In genomic region chr12:56078427-56078826, GRCh38 we compare ENCODE assay signal across 10 cellular contexts. TPM values are rescaled to one million over a fixed set of nuclear protein-coding genes. Genes with fewer than 3 reads are reported as not detected.
A peak's percentile ranks its signal among the peaks of the same experiment; 100 is the strongest.
DNase-seq lines count a peak whose midpoint lies in the region; ATAC-seq and TF ChIP-seq lines count a peak whose summit lies in the region.
"Had no signal": no experiment of that assay in that cellular context is flagged by ENCODE, and none has a peak within 500 bp of the region (broad histone marks: within the 10 kb centered on the region; RNA-seq: fewer than 3 reads in every experiment).

No MANE protein-coding gene starts in this region.

- no peak for DNase-seq in HCT116 (ENCODE audit: low read depth, low spot score)
- no peak for DNase-seq in activated CD4-positive, alpha-beta memory T cell treated with anti-CD3 and anti-CD28 coated beads, Interleukin-2, amount 10 ng/mL, durations not matched to agents 7 days and 5 days
- no peak for DNase-seq in right atrium auricular region (ENCODE audit: low spot score)
- no peak for DNase-seq in 8988T
- DNase-seq in activated CD4-positive, alpha-beta T cell treated with anti-CD3 and anti-CD28 coated beads for 36 hours: no peak
- DNase-seq: GDM1 had no signal

- no peaks in the 10 kb centered on the region for H3K9me3 ChIP-seq in HCT116 (ENCODE audit: control insufficient read depth in 1 of 2, insufficient read depth in 1 of 2, low read depth in 1 of 2, low read length in 2 of 2)
- H3K9me3 ChIP-seq in iPS-15b (ENCODE audit: control insufficient read depth, insufficient read depth, low read length): no peaks in the 10 kb centered on the region
- H3K9me3 ChIP-seq in right atrium auricular region: no peaks in the 10 kb centered on the region
- H3K9me3 ChIP-seq: gastroesophageal sphincter had no signal

- H3K27me3 ChIP-seq in HCT116 (ENCODE audit: insufficient read depth, low read length) (no peaks in the 10 kb centered on the region), iPS-15b (ENCODE audit: control insufficient read depth, insufficient read depth, low read length) (no peaks in the 10 kb centered on the region), right atrium auricular region (no peaks in the 10 kb centered on the region)

- POLR2A ChIA-PET in HCT116 (lab: Charles Lee): interaction anchor here (3.5 kb wide), 1 partner anchor 26 kb away, joined by 18 read pairs; the partner anchor contains the start of gene PA2G4
- POLR2A ChIA-PET in activated CD4-positive, alpha-beta memory T cell treated with anti-CD3 and anti-CD28 coated beads, Interleukin-2, amount 10 ng/mL, durations not matched to agents 7 days and 5 days (lab: Charles Lee): interaction anchor here (4.5 kb wide), 1 partner anchor 26 kb away, joined by 36 read pairs; the partner anchor contains the start of gene PA2G4
- POLR2A ChIA-PET in activated CD4-positive, alpha-beta T cell treated with anti-CD3 and anti-CD28 coated beads for 36 hours (lab: Charles Lee): interaction anchor here (0.7 kb wide), 1 partner anchor 281 kb away, joined by 4 read pairs; no protein-coding TSS in a partner anchor

- TF ChIP-seq POLR2A in HCT116 (IDR thresholded peaks at IDR 0.05; ENCODE audit: borderline replicate concordance, extremely low read depth, insufficient read depth, insufficient read length): no peak

- no TSS peak for BruUV-seq in HCT116 (replicated peaks; lab: Mats Ljungman, UMichigan)

- peak overlapping the region; percentile 74 for H3K4me3 Mint-ChIP-seq in activated CD4-positive, alpha-beta memory T cell treated with anti-CD3 and anti-CD28 coated beads, Interleukin-2, amount 10 ng/mL, durations not matched to agents 7 days and 5 days
- H3K4me3 Mint-ChIP-seq in activated CD4-positive, alpha-beta T cell treated with anti-CD3 and anti-CD28 coated beads for 36 hours: no peak overlapping the region

- H3K4me1 Mint-ChIP-seq in activated CD4-positive, alpha-beta memory T cell treated with anti-CD3 and anti-CD28 coated beads, Interleukin-2, amount 10 ng/mL, durations not matched to agents 7 days and 5 days: peaks cover 15% of the 10 kb centered on the region
- peaks cover 8% of the 10 kb centered on the region for H3K4me1 Mint-ChIP-seq in activated CD4-positive, alpha-beta T cell treated with anti-CD3 and anti-CD28 coated beads for 36 hours

- H3K27ac ChIP-seq in HCT116 (ENCODE audit: low read depth, low read length) (peak overlapping the region; percentile 93), skin epidermis (peak overlapping the region in 13 of 21 experiments; percentile 73 to 93 (median 87)), right atrium auricular region (no peak overlapping the region)

- peak overlapping the region; percentile 34 for H2AFZ ChIP-seq in HCT116 (ENCODE audit: low read depth, low read length, poor library complexity, severe bottlenecking)

- TF ChIP-seq CTCF in HCT116 (IDR thresholded peaks at IDR 0.05 in 2 of 3, conservative IDR thresholded peaks at IDR 0.05 in 1 of 3; ENCODE audit: borderline replicate concordance in 1 of 3, insufficient read depth in 1 of 3, low read depth in 2 of 3, low read length in 2 of 3): no peak
- TF ChIP-seq CTCF in right atrium auricular region (IDR thresholded peaks at IDR 0.05): no peak

- no peak for TF ChIP-seq RAD21 in HCT116 (IDR thresholded peaks at IDR 0.05; ENCODE audit: low read depth)

- CTCF ChIA-PET in HCT116 (lab: Charles Lee): interaction anchor here (1.6 to 1.7 kb wide), 3 partner anchors 10 to 340 kb away, joined by 5 to 7 read pairs (median 6); no protein-coding TSS in a partner anchor
- CTCF ChIA-PET in activated CD4-positive, alpha-beta memory T cell treated with anti-CD3 and anti-CD28 coated beads, Interleukin-2, amount 10 ng/mL, durations not matched to agents 7 days and 5 days (lab: Charles Lee): interaction anchor here (1.2 to 7.3 kb wide), 2 partner anchors 25 to 69 kb away, joined by 3 to 60 read pairs; partner anchors contain the start of gene PA2G4
- CTCF ChIA-PET in activated CD4-positive, alpha-beta T cell treated with anti-CD3 and anti-CD28 coated beads for 36 hours (lab: Charles Lee): interaction anchor here (1.7 to 2.2 kb wide), 2 partner anchors 25 to 31 kb away, joined by 5 to 6 read pairs; partner anchors contain the start of gene PA2G4

- H3K27ac Mint-ChIP-seq in activated CD4-positive, alpha-beta memory T cell treated with anti-CD3 and anti-CD28 coated beads, Interleukin-2, amount 10 ng/mL, durations not matched to agents 7 days and 5 days: no peak overlapping the region
- H3K27ac Mint-ChIP-seq in activated CD4-positive, alpha-beta T cell treated with anti-CD3 and anti-CD28 coated beads for 36 hours: no peak overlapping the region

- H3K9ac ChIP-seq in HCT116 (ENCODE audit: low read length): peak overlapping the region; percentile 78
- no peak overlapping the region for H3K9ac ChIP-seq in iPS-15b (ENCODE audit: low read depth, low read length)

- H3K36me3 ChIP-seq in HCT116 (ENCODE audit: control insufficient read depth in 1 of 2, insufficient read depth in 2 of 2, low read length in 2 of 2): no peaks in the 10 kb centered on the region
- H3K36me3 ChIP-seq in iPS-15b (ENCODE audit: control insufficient read depth, insufficient read depth, low read length): no peaks in the 10 kb centered on the region
- H3K36me3 ChIP-seq in right atrium auricular region: no peaks in the 10 kb centered on the region
- H3K36me3 ChIP-seq: gastroesophageal sphincter had no signal

- intact Hi-C loops in HCT116 (cut with micrococcal nuclease): no loop called here
- intact Hi-C loops in activated CD4-positive, alpha-beta T cell treated with anti-CD3 and anti-CD28 coated beads for 36 hours (cut with DNase I, micrococcal nuclease): no loop called here

- H3K4me1 ChIP-seq in HCT116 (ENCODE audit: control insufficient read depth in 1 of 2, insufficient read depth in 2 of 2, low read length in 2 of 2) (peaks cover 17 to 37% of the 10 kb centered on the region in 2 experiments), iPS-15b (ENCODE audit: control insufficient read depth, insufficient read depth, low read length) (peaks cover 18% of the 10 kb centered on the region), right atrium auricular region (peaks cover 0 to 15% of the 10 kb centered on the region in 2 donors)

- H3K9me2 ChIP-seq in HCT116 (ENCODE audit: insufficient read depth): no peaks in the 10 kb centered on the region

- H3K4me2 ChIP-seq in HCT116 (ENCODE audit: low read length): peak overlapping the region; percentile 94

- no peaks in the 10 kb centered on the region for H3K36me3 Mint-ChIP-seq in activated CD4-positive, alpha-beta memory T cell treated with anti-CD3 and anti-CD28 coated beads, Interleukin-2, amount 10 ng/mL, durations not matched to agents 7 days and 5 days (ENCODE audit: low read depth)
- no peaks in the 10 kb centered on the region for H3K36me3 Mint-ChIP-seq in activated CD4-positive, alpha-beta T cell treated with anti-CD3 and anti-CD28 coated beads for 36 hours (ENCODE audit: low read depth)

- RAD21 ChIA-PET in HCT116 (lab: Charles Lee; ENCODE audit: low non-redundant PET in 1 of 2, low total read pairs in 2 of 2, uncharacterized antibody in 2 of 2, unreplicated experiment in 2 of 2): interaction anchor here in 1 of 2 experiments (0.6 to 1.5 kb wide), 2 partner anchors 40 to 72 kb away, joined by 3 read pairs; partner anchors contain the start of gene ZC3H10

- ATAC-seq in HCT116: no peak
- ATAC-seq in GM21529 (IDR thresholded peaks at IDR 0.05; ENCODE audit: unreplicated experiment): no peak
- ATAC-seq in activated CD4-positive, alpha-beta T cell treated with anti-CD3 and anti-CD28 coated beads for 36 hours: no peak

- H3K4me3 ChIP-seq in HCT116 (replicated peaks in 1 of 2; ENCODE audit: low read depth in 1 of 2, low read length in 2 of 2) (peak overlapping the region; percentile 70 to 90), iPS-15b (ENCODE audit: low read depth, low read length) (peak overlapping the region; percentile 90), skin epidermis (peak overlapping the region in 1 of 7 experiments; percentile 77), right atrium auricular region (no peak overlapping the region)

- peaks cover 24% of the 10 kb centered on the region for H3K27me3 Mint-ChIP-seq in activated CD4-positive, alpha-beta memory T cell treated with anti-CD3 and anti-CD28 coated beads, Interleukin-2, amount 10 ng/mL, durations not matched to agents 7 days and 5 days
- peaks cover 6% of the 10 kb centered on the region for H3K27me3 Mint-ChIP-seq in activated CD4-positive, alpha-beta T cell treated with anti-CD3 and anti-CD28 coated beads for 36 hours

- no peaks in the 10 kb centered on the region for H4K20me1 ChIP-seq in HCT116 (ENCODE audit: insufficient read depth)

- peaks cover 12% of the 10 kb centered on the region; the same call in 1 of the 2 replicates for H3K79me2 ChIP-seq in HCT116 (ENCODE audit: insufficient read depth, low read length)

- H3K9me3 Mint-ChIP-seq in activated CD4-positive, alpha-beta memory T cell treated with anti-CD3 and anti-CD28 coated beads, Interleukin-2, amount 10 ng/mL, durations not matched to agents 7 days and 5 days: no peaks in the 10 kb centered on the region
- no peaks in the 10 kb centered on the region for H3K9me3 Mint-ChIP-seq in activated CD4-positive, alpha-beta T cell treated with anti-CD3 and anti-CD28 coated beads for 36 hours (ENCODE audit: low read depth)

RNA-seq across cellular contexts. Expression of gene ERBB3, which starts 1.5 kb away (rescaled TPM):
- total RNA-seq in HCT116 (2021; ENCODE audit: unreplicated experiment) (39.7 TPM), right atrium auricular region (1 to 10 TPM; 3.2 to 7.2 TPM)
- 31.7 and 32.9 TPM in 2 replicates for polyA plus RNA-seq in HCT116 (2012)
- 1 to 10 TPM; 2.3 to 2.5 TPM for total RNA-seq in activated CD4-positive, alpha-beta memory T cell treated with anti-CD3 and anti-CD28 coated beads, Interleukin-2, amount 10 ng/mL, durations not matched to agents 7 days and 5 days
- total RNA-seq in activated CD4-positive, alpha-beta T cell treated with anti-CD3 and anti-CD28 coated beads for 36 hours: under 1 TPM; 0.32 to 0.57 TPM

RNA-seq across cellular contexts. Expression of gene PA2G4, which starts 25.9 kb away (rescaled TPM):
- 302 TPM for total RNA-seq in HCT116 (2021; ENCODE audit: unreplicated experiment)
- polyA plus RNA-seq in HCT116 (2012): 297 and 338 TPM in 2 replicates
- 100 to 1,000 TPM; 242 to 243 TPM for total RNA-seq in activated CD4-positive, alpha-beta memory T cell treated with anti-CD3 and anti-CD28 coated beads, Interleukin-2, amount 10 ng/mL, durations not matched to agents 7 days and 5 days
- 100 to 1,000 TPM in 1 of 2 donors, 10 to 100 TPM in 1; 91.4 to 116 TPM for total RNA-seq in right atrium auricular region
- 100 to 1,000 TPM; 446 to 695 TPM for total RNA-seq in activated CD4-positive, alpha-beta T cell treated with anti-CD3 and anti-CD28 coated beads for 36 hours

RNA-seq across cellular contexts. Expression of gene RPS26, which starts 36.7 kb away (rescaled TPM):
- 70.2 TPM for total RNA-seq in HCT116 (2021; ENCODE audit: unreplicated experiment)
- polyA plus RNA-seq in HCT116 (2012): 1,152 and 1,325 TPM in 2 replicates
- total RNA-seq in activated CD4-positive, alpha-beta memory T cell treated with anti-CD3 and anti-CD28 coated beads, Interleukin-2, amount 10 ng/mL, durations not matched to agents 7 days and 5 days: 10 to 100 TPM; 30.4 to 35.0 TPM
- total RNA-seq in right atrium auricular region: 1,000 to 10,000 TPM in 1 of 2 donors, 100 to 1,000 TPM in 1; 134 to 1,492 TPM
- 10 to 100 TPM; 33.9 to 64.0 TPM for total RNA-seq in activated CD4-positive, alpha-beta T cell treated with anti-CD3 and anti-CD28 coated beads for 36 hours

RNA-seq across cellular contexts. Expression of gene RPL41, which starts 38.0 kb away (rescaled TPM):
- total RNA-seq in HCT116 (2021; ENCODE audit: unreplicated experiment): 4,327 TPM
- polyA plus RNA-seq in HCT116 (2012): 11,465 and 11,614 TPM in 2 replicates
- 1,000 to 10,000 TPM; 3,981 to 4,002 TPM for total RNA-seq in activated CD4-positive, alpha-beta memory T cell treated with anti-CD3 and anti-CD28 coated beads, Interleukin-2, amount 10 ng/mL, durations not matched to agents 7 days and 5 days
- 1,000 to 10,000 TPM in 1 of 2 donors, 100 to 1,000 TPM in 1; 606 to 2,188 TPM for total RNA-seq in right atrium auricular region
- total RNA-seq in activated CD4-positive, alpha-beta T cell treated with anti-CD3 and anti-CD28 coated beads for 36 hours: 1,000 to 10,000 TPM; 5,101 to 9,949 TPM

RNA-seq across cellular contexts. Expression of gene ZC3H10, which starts 39.6 kb away (rescaled TPM):
- 8.7 TPM for total RNA-seq in HCT116 (2021; ENCODE audit: unreplicated experiment)
- 3.6 and 3.7 TPM in 2 replicates for polyA plus RNA-seq in HCT116 (2012)
- total RNA-seq in activated CD4-positive, alpha-beta memory T cell treated with anti-CD3 and anti-CD28 coated beads, Interleukin-2, amount 10 ng/mL, durations not matched to agents 7 days and 5 days: 10 to 100 TPM in 1 of 2 experiments, 1 to 10 TPM in 1; 8.0 to 10.3 TPM
- total RNA-seq in right atrium auricular region: 1 to 10 TPM; 2.1 to 2.9 TPM
- 1 to 10 TPM; 6.4 to 6.5 TPM for total RNA-seq in activated CD4-positive, alpha-beta T cell treated with anti-CD3 and anti-CD28 coated beads for 36 hours

Comparison
In these comparisons a context has a peak if more than half of its experiments do, and no peak if none do; other contexts are left out.
1. H3K27ac ChIP-seq: peak in HCT116 (single experiment) and skin epidermis (13 of 21); none in right atrium auricular region (0 of 2).
2. H3K4me3 ChIP-seq: peak in HCT116 (2 of 2) and iPS-15b (single experiment); none in right atrium auricular region (0 of 2).